10 cellular contexts compared by ENCODE assay signal in genomic region chr5:100889896-100890295, GRCh38. TPM values are rescaled to one million over a fixed set of nuclear protein-coding genes. Genes with fewer than 3 reads are reported as not detected.
DNase-seq lines count a peak whose midpoint lies in the region; ATAC-seq, FAIRE-seq and TF ChIP-seq lines count a peak whose summit lies in the region.
"Had no signal": no experiment of that assay in that cellular context is flagged by ENCODE, and none has a peak within 500 bp of the region (broad histone marks: within the 10 kb centered on the region; RNA-seq: fewer than 3 reads in every experiment).

No MANE protein-coding gene starts in this region.

- H3K27ac ChIP-seq in DOHH2 (ENCODE audit: low read depth, low read length) (peak overlapping the region; percentile 98), coronary artery (no peak overlapping the region), gastrocnemius medialis (peak overlapping the region in 3 of 4 donors; percentile 37 to 46 (median 41))
- H3K27ac ChIP-seq: prostate gland had no signal

- peaks cover 79% of the 10 kb centered on the region for H3K4me1 ChIP-seq in DOHH2 (ENCODE audit: control insufficient read depth, low read length)
- H3K4me1 ChIP-seq in gastrocnemius medialis, result no peaks in the 10 kb centered on the region
- H3K4me1 ChIP-seq: prostate gland had no signal

- TF ChIP-seq CTCF in DOHH2 (IDR thresholded peaks at IDR 0.05; ENCODE audit: low read depth, low read length, poor library complexity, severe bottlenecking) (no peak), coronary artery (IDR thresholded peaks at IDR 0.05) (no peak), gastrocnemius medialis (IDR thresholded peaks at IDR 0.05 in 4 of 5, conservative IDR thresholded peaks at IDR 0.05 in 1 of 5) (no peak)

- H3K79me2 ChIP-seq in DOHH2 (ENCODE audit: control insufficient read depth, low read length), result peaks cover 23% of the 10 kb centered on the region

- DNase-seq in NAMALWA (ENCODE audit: low spot score), result peak; percentile 55
- DNase-seq in coronary artery (ENCODE audit: low spot score), result no peak
- no peak for DNase-seq in gastrocnemius medialis
- DNase-seq in H54 (ENCODE audit: insufficient read length, low spot score), result no peak
- no peak for DNase-seq in effector CD8-positive, alpha-beta T cell (lab: John Stamatoyannopoulos, UW)
- DNase-seq in Kasumi-1 (lab: John Stamatoyannopoulos, UW), result no peak
- DNase-seq: activated CD4-positive, alpha-beta T cell treated with anti-CD3 and anti-CD28 coated beads, Interleukin-2, amount 50 U/mL, for 48 hours had no signal

- ATAC-seq in gastrocnemius medialis (no peak), GM19324 (IDR thresholded peaks at IDR 0.05; ENCODE audit: low FRiP score, unreplicated experiment) (no peak)

- intact Hi-C loops in gastrocnemius medialis (cut with DNase I; ENCODE audit: low total_unique reads), result no loop called here

- H3K4me2 ChIP-seq in DOHH2 (ENCODE audit: low read length), result peak overlapping the region; percentile 80

- H3K9me3 ChIP-seq in DOHH2 (ENCODE audit: control insufficient read depth, insufficient read depth, low read length) (no peaks in the 10 kb centered on the region), gastrocnemius medialis (no peaks in the 10 kb centered on the region)
- H3K9me3 ChIP-seq: prostate gland had no signal

- no peaks in the 10 kb centered on the region for H4K20me1 ChIP-seq in DOHH2 (ENCODE audit: control insufficient read depth, insufficient read depth, low read depth, low read length)

- in situ Hi-C loops in gastrocnemius medialis (cut with MboI; ENCODE audit: low sequenced_read_pairs in 4 of 4), result no loop called here

- TF ChIP-seq POLR2A in gastrocnemius medialis (IDR thresholded peaks at IDR 0.05), result no peak
- TF ChIP-seq POLR2A in H54 (IDR thresholded peaks at IDR 0.05; ENCODE audit: low read depth, low read length), result no peak

- peaks cover 44% of the 10 kb centered on the region for H3K36me3 ChIP-seq in DOHH2 (ENCODE audit: control insufficient read depth, low read length)
- H3K36me3 ChIP-seq in gastrocnemius medialis, result no peaks in the 10 kb centered on the region
- H3K36me3 ChIP-seq: prostate gland had no signal

- H3K27me3 ChIP-seq in DOHH2 (ENCODE audit: control insufficient read depth, low read length) (no peaks in the 10 kb centered on the region), gastrocnemius medialis (no peaks in the 10 kb centered on the region)

- H3K4me3 ChIP-seq in DOHH2 (ENCODE audit: low read length) (peak overlapping the region; percentile 61), coronary artery (peak overlapping the region; percentile 2), gastrocnemius medialis (peak overlapping the region; percentile 10 to 39 (median 29))
- H3K4me3 ChIP-seq: prostate gland had no signal

- H3F3A ChIP-seq in DOHH2 (ENCODE audit: control insufficient read depth, insufficient read depth), result peaks cover 11% of the 10 kb centered on the region

- no peaks in the 10 kb centered on the region for H3K9me2 ChIP-seq in DOHH2 (replicated peaks; ENCODE audit: control insufficient read depth, low read length)

- no peak for FAIRE-seq in H54 (lab: Jason Lieb, UNC)

RNA-seq across cellular contexts. Expression of gene ST8SIA4, which starts 13.2 kb away (rescaled TPM):
- total RNA-seq in gastrocnemius medialis, result 1 to 10 TPM in 3 of 4 donors, under 1 TPM in 1; 0.93 to 4.5 (median 1.3) TPM

Comparison
In these comparisons a context has a peak if more than half of its experiments do, and no peak if none do; other contexts are left out.
1. H3K27ac ChIP-seq: peak in DOHH2 (single experiment) and gastrocnemius medialis (3 of 4); none in coronary artery (0 of 2).
2. H3K4me3 ChIP-seq: peak in every context shown above with its lines; median percentile 61 in DOHH2; 29 in gastrocnemius medialis; 2 in coronary artery.